In the genomic region with DNA sequence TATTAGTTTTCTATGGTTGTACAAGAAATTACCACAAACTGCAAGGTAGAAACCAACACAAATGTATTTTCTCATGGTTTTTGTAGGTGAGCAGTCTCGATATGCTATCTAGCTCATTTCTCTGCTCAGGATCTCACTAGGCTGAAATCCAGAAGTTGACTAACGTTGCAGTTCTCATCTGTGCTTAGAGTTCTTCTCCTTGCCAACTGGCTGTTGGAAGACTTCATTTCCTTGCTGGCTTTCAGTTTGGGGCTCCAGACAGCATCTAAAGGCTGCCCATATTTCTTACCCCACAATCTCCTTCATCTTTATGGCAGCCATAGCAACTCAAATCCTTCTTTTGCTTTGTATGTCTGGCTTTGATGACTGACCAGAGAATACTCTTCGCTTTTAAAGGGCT, we compare ENCODE assay signal across 7 cellular contexts.
"Had no signal": no experiment of that assay in that cellular context is flagged by ENCODE, and none has a peak within 500 bp of the region (broad histone marks: within the 10 kb centered on the region; RNA-seq: fewer than 3 reads in every experiment).

No MANE protein-coding gene starts in this region.

- FAIRE-seq: H54, HTR-8/SVneo, K562 had no signal

- DNase-seq: GOT3, H9, HCEC 1CT, IMR-90 had no signal

- H3K4me3 ChIP-seq: K562 had no signal
